Comparison of ENCODE assay signal across 17 cellular contexts in the genomic region with DNA sequence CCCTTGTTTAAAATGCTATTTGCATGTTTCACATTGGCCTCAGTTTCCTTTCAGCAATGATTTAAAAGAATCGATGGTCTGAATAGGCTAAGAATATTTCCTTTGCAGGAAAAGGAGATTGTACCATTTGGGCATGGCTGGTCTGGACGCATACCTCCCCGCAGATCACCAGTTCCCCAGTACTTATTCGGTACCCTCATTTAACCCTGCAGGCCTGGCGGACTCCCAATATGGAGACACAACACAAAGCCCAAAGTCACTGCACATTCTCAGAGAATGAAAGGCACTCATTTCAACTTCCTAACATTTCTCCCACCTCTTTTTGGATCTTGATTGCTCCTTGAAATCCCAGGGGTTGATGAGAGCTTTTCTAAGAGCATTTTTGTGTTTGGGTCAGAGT.
DNase-seq lines count a peak whose midpoint lies in the region; ATAC-seq lines count a peak whose summit lies in the region.
"Had no signal": no experiment of that assay in that cellular context is flagged by ENCODE, and none has a peak within 500 bp of the region (broad histone marks: within the 10 kb centered on the region; RNA-seq: fewer than 3 reads in every experiment).

No MANE protein-coding gene starts in this region.

- intact Hi-C loops in left ventricle myocardium superior (cut with micrococcal nuclease), result no loop called here
- intact Hi-C loops in Right ventricle myocardium inferior (cut with DNase I), result no loop called here

- no peaks in the 10 kb centered on the region for H3K27me3 ChIP-seq in subcutaneous abdominal adipose tissue (ENCODE audit: control insufficient read depth in 5 of 5, insufficient read depth in 4 of 5, low read length in 5 of 5)

- peak overlapping the region in 1 of 5 donors; percentile 19 for H3K4me3 ChIP-seq in subcutaneous abdominal adipose tissue (ENCODE audit: low read depth in 1 of 5, low read length in 5 of 5)
- H3K4me3 ChIP-seq: A549 had no signal

- peaks cover 5 to 37% (median 32%) of the 10 kb centered on the region in 5 donors for H3K4me1 ChIP-seq in subcutaneous abdominal adipose tissue (ENCODE audit: control insufficient read depth in 5 of 5, insufficient read depth in 5 of 5, low read length in 5 of 5)
- H3K4me1 ChIP-seq: A549, Caco-2 had no signal

- H3K9me3 ChIP-seq in subcutaneous abdominal adipose tissue (ENCODE audit: control insufficient read depth in 5 of 5, low read length in 5 of 5), result no peaks in the 10 kb centered on the region
- H3K9me3 ChIP-seq: A549, Caco-2 had no signal

- H3K9ac ChIP-seq in subcutaneous abdominal adipose tissue (ENCODE audit: low read length in 5 of 5), result no peak overlapping the region

- peaks cover 6 to 29% (median 23%) of the 10 kb centered on the region in 5 donors for H3K36me3 ChIP-seq in subcutaneous abdominal adipose tissue (ENCODE audit: control insufficient read depth in 5 of 5, insufficient read depth in 5 of 5, low read length in 5 of 5)

- ATAC-seq in left ventricle myocardium superior (peak; percentile 66), Right ventricle myocardium inferior (no peak), GM21786 (IDR thresholded peaks at IDR 0.05; ENCODE audit: unreplicated experiment) (no peak)
- ATAC-seq: A549 had no signal

- H3K27ac ChIP-seq in subcutaneous abdominal adipose tissue (ENCODE audit: low read depth, low read length), result peak overlapping the region; percentile 74
- H3K27ac ChIP-seq: 22Rv1, A549, C4-2B had no signal

- peak; percentile 6 for DNase-seq in NCI-H2227 (lab: John Stamatoyannopoulos, UW; ENCODE audit: unreplicated experiment)
- no peak for DNase-seq in NCI-H2227 treated with DMSO at 0.1 percent for 48 hours (lab: John Stamatoyannopoulos, UW)
- DNase-seq in left ventricle myocardium superior, result no peak
- DNase-seq in Right ventricle myocardium inferior (ENCODE audit: missing footprints), result no peak
- DNase-seq in cortex of kidney (lab: John Stamatoyannopoulos, UW), result no peak
- DNase-seq: AML-193; Caco-2; CD4-positive, alpha-beta T cell; DMS79 treated with DMSO at 0.1 percent for 48 hours; GF-D8; H9; IMR-90 had no signal
